25 cellular contexts compared by ENCODE assay signal in the genomic region with DNA sequence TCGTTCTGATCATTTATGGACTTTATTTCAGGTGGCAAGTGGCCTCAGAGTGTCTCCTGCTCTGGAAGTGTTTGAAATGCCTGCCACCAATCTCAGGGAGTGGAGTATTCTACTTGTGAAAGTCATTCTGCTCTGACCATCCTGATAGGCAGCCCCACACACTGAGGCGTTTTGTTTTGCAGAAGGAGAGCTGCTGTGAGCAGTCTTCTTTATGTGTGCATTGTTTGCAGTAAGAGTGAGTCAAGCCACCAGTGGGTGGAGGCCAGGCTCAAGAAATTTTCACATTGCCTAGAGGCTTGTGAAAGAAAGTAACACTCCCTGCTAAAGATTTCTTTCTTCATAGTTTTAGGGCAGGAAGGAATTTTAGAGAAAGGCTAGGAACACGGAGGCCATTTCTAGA.
DNase-seq lines count a peak whose midpoint lies in the region; ATAC-seq and TF ChIP-seq lines count a peak whose summit lies in the region.
"Had no signal": no experiment of that assay in that cellular context is flagged by ENCODE, and none has a peak within 500 bp of the region (broad histone marks: within the 10 kb centered on the region; RNA-seq: fewer than 3 reads in every experiment).

No MANE protein-coding gene starts in this region.

- peak overlapping the region; percentile 37 for H3K4me2 ChIP-seq in mammary epithelial cell (ENCODE audit: insufficient read depth, low read depth, low read length)

- H3K27ac ChIP-seq in mammary epithelial cell (ENCODE audit: insufficient read depth, low read depth, low read length) = peak overlapping the region; percentile 33
- H3K27ac ChIP-seq: cardiac muscle cell, gastroesophageal sphincter, sigmoid colon, SJCRH30, WERI-Rb-1 had no signal

- DNase-seq in ELR (ENCODE audit: low read depth) = peak; percentile 48
- DNase-seq in NCI-H69 (lab: John Stamatoyannopoulos, UW) = peak; percentile 21
- DNase-seq in mammary epithelial cell = peak; percentile 85
- DNase-seq in non-pigmented ciliary epithelial cell (ENCODE audit: low read depth) = peak; percentile 19
- no peak for DNase-seq in stimulated activated CD4-positive, alpha-beta T cell treated with anti-CD3 and anti-CD28 coated beads, Interleukin-4, amount 100 ng/mL, for 1 hour
- DNase-seq: activated CD8-positive, alpha-beta memory T cell treated with anti-CD3 and anti-CD28 coated beads, Interleukin-2, amount 50 U/mL, for 4 hours; activated effector memory CD4-positive, alpha-beta T cell treated with Interleukin-2 at 50 U/mL for 16 hours; activated naive CD8-positive, alpha-beta T cell treated with anti-CD3 and anti-CD28 coated beads, Interleukin-2, amount 50 U/mL, for 24 hours; CD4-positive, alpha-beta T cell; DMS53; kidney glomerular epithelial cell; mesendoderm; naive thymus-derived CD8-positive, alpha-beta T cell; NCI-H2107; NCI-H748 treated with DMSO at 0.1 percent for 48 hours; sigmoid colon; SJCRH30; stimulated activated naive B cell treated with anti-CD40 and anti-IgM and Interleukin-4, amounts not matched to agents 10 μg/mL and 1 μg/mL and 100 μg/mL, for 72 hours; T-helper 17 cell; WERI-Rb-1 had no signal

- H3K4me1 ChIP-seq in mammary epithelial cell (ENCODE audit: insufficient read depth, low read length) = peaks cover 13% of the 10 kb centered on the region
- H3K4me1 ChIP-seq: gastroesophageal sphincter, HAP-1, sigmoid colon, SJCRH30 had no signal

- TF ChIP-seq CTCF in mammary epithelial cell (conservative IDR thresholded peaks at IDR 0.05 in 1 of 2, IDR thresholded peaks at IDR 0.05 in 1 of 2; ENCODE audit: extremely low read depth in 1 of 2, insufficient read depth in 1 of 2, low read depth in 1 of 2, low read length in 2 of 2) = no peak

- H3K79me2 ChIP-seq in mammary epithelial cell (ENCODE audit: insufficient read depth, low read length) = peaks cover 9% of the 10 kb centered on the region

- WGBS in mammary epithelial cell (ENCODE audit: low coverage, missing lambda C conversion rate) = 59% methylated on average over 3 of the region's 3 CpGs

- intact Hi-C loops in mammary epithelial cell (cut with micrococcal nuclease) = no loop called here

- no peak overlapping the region for H3K4me3 ChIP-seq in mammary epithelial cell (replicated peaks in 1 of 3; ENCODE audit: insufficient read depth in 1 of 3, low read depth in 2 of 3, low read length in 3 of 3)
- H3K4me3 ChIP-seq: cardiac muscle cell, gastroesophageal sphincter, HAP-1, sigmoid colon, SJCRH30 had no signal

- no TSS peak for BruUV-seq in mammary epithelial cell (replicated peaks; lab: Mats Ljungman, UMichigan)

- H2AFZ ChIP-seq in mammary epithelial cell (ENCODE audit: low read depth, low read length) = peak overlapping the region; percentile 0

- CTCF ChIA-PET in mammary epithelial cell (lab: Charles Lee; ENCODE audit: low non-redundant PET) = no interaction called here

- H3K36me3 ChIP-seq in mammary epithelial cell (ENCODE audit: insufficient read depth, low read length) = no peaks in the 10 kb centered on the region
- H3K36me3 ChIP-seq: cardiac muscle cell, gastroesophageal sphincter, HAP-1, sigmoid colon, SJCRH30, WERI-Rb-1 had no signal

- no peaks in the 10 kb centered on the region for H3K27me3 ChIP-seq in mammary epithelial cell (ENCODE audit: insufficient read depth, low read length)
- H3K27me3 ChIP-seq: cardiac muscle cell, SJCRH30 had no signal

- no peak for ATAC-seq in GM18873 (IDR thresholded peaks at IDR 0.05; ENCODE audit: low FRiP score, unreplicated experiment)
- ATAC-seq in GM21825 (IDR thresholded peaks at IDR 0.05; ENCODE audit: unreplicated experiment) = no peak
- ATAC-seq: activated naive CD8-positive, alpha-beta T cell treated with anti-CD3 and anti-CD28 coated beads, Interleukin-2, amount 50 U/mL, for 24 hours; gastroesophageal sphincter; naive thymus-derived CD8-positive, alpha-beta T cell; stimulated activated naive B cell treated with anti-CD40 and anti-IgM and Interleukin-4, amounts not matched to agents 10 μg/mL and 1 μg/mL and 100 μg/mL, for 72 hours; T-helper 17 cell had no signal

- in situ Hi-C loops in mammary epithelial cell (cut with MboI; ENCODE audit: low sequenced_read_pairs in 2 of 2) = loop anchor here in 1 of 2 donors (25.0 kb wide), 1 partner anchor 978 kb away; no protein-coding TSS in a partner anchor

- H3K9me3 ChIP-seq in mammary epithelial cell (replicated peaks; ENCODE audit: insufficient read depth, low read length) = no peaks in the 10 kb centered on the region
- H3K9me3 ChIP-seq: HAP-1, sigmoid colon, SJCRH30 had no signal

- no peak overlapping the region for H3K9ac ChIP-seq in mammary epithelial cell (ENCODE audit: insufficient read depth, low read length)

- dilution Hi-C loops in mammary epithelial cell (cut with HindIII; ENCODE audit: low sequenced_read_pairs) = no loop called here

- H4K20me1 ChIP-seq in mammary epithelial cell (ENCODE audit: insufficient read depth, low read length) = no peaks in the 10 kb centered on the region
